23 cellular contexts compared by ENCODE assay signal in genomic region chr10:129911451-129912160, GRCh38. TPM values are rescaled to one million over a fixed set of nuclear protein-coding genes. Genes with fewer than 3 reads are reported as not detected.
A peak's percentile ranks its signal among the peaks of the same experiment; 100 is the strongest.
DNase-seq lines count a peak whose midpoint lies in the region; ATAC-seq and TF ChIP-seq lines count a peak whose summit lies in the region.
"Had no signal": no experiment of that assay in that cellular context is flagged by ENCODE, and none has a peak within 500 bp of the region (broad histone marks: within the 10 kb centered on the region; RNA-seq: fewer than 3 reads in every experiment).

No MANE protein-coding gene starts in this region.

- peaks cover 43% of the 10 kb centered on the region for H3K27me3 Mint-ChIP-seq in glutamatergic neuron (ENCODE audit: unreplicated experiment)
- H3K27me3 Mint-ChIP-seq: CD8-positive, alpha-beta memory T cell had no signal

- no peak overlapping the region for H3K27ac Mint-ChIP-seq in glutamatergic neuron (ENCODE audit: unreplicated experiment)
- H3K27ac Mint-ChIP-seq: CD8-positive, alpha-beta memory T cell; HFFc6 had no signal

- peak overlapping the region; percentile 29 for H3K4ac ChIP-seq in neuronal stem cell (ENCODE audit: low read length)

- peak overlapping the region; percentile 33 for H2AFZ ChIP-seq in neuronal stem cell (ENCODE audit: low read length)

- H3K9me3 ChIP-seq in right cardiac atrium (ENCODE audit: control insufficient read depth, low read length): no peaks in the 10 kb centered on the region
- no peaks in the 10 kb centered on the region for H3K9me3 ChIP-seq in neuronal stem cell (replicated peaks in 1 of 2; ENCODE audit: control insufficient read depth in 2 of 2, insufficient read depth in 1 of 2, low read depth in 1 of 2, low read length in 2 of 2)
- H3K9me3 ChIP-seq: MG63 had no signal

- H3K27ac ChIP-seq in right cardiac atrium (ENCODE audit: low read length) (no peak overlapping the region), neuronal stem cell (replicated peaks; ENCODE audit: low read length) (no peak overlapping the region)
- H3K27ac ChIP-seq: C4-2B, SJSA1 had no signal

- no peak overlapping the region for H3K14ac ChIP-seq in neuronal stem cell (ENCODE audit: low read length)

- peak overlapping the region; percentile 32 for H2BK15ac ChIP-seq in neuronal stem cell (ENCODE audit: low read length)

- no peak for TF ChIP-seq CTCF in glutamatergic neuron (IDR thresholded peaks at IDR 0.05; ENCODE audit: partially characterized antibody, unreplicated experiment)

- H2AK5ac ChIP-seq in neuronal stem cell (ENCODE audit: low read depth, low read length): peak overlapping the region; percentile 66

- H3K36me3 Mint-ChIP-seq in glutamatergic neuron (ENCODE audit: unreplicated experiment): peaks cover 9% of the 10 kb centered on the region
- H3K36me3 Mint-ChIP-seq: CD8-positive, alpha-beta memory T cell had no signal

- DNase-seq in cardiac septum (ENCODE audit: low spot score) (peak; percentile 67), right cardiac atrium (no peak), glutamatergic neuron (no peak), neuronal stem cell (ENCODE audit: low spot score) (no peak), DMS153 treated with DMSO at 0.1 percent for 48 hours (lab: John Stamatoyannopoulos, UW; ENCODE audit: unreplicated experiment) (no peak)
- DNase-seq in activated CD4-positive, alpha-beta T cell treated with anti-CD3 and anti-CD28 coated beads, Interleukin-2, amount 50 U/mL, for 4 hours: no peak
- DNase-seq in stimulated activated CD4-positive, alpha-beta T cell treated with anti-CD3 and anti-CD28 coated beads, Interleukin-2, amount 100 ng/mL, for 24 hours: no peak
- DNase-seq: Calu3; CD8-positive, alpha-beta memory T cell; DMS153; GDM1; H7; HFFc6; MG63; NCI-H1417; NCI-H1694 treated with DMSO at 0.1 percent for 48 hours; NCI-H2081 treated with DMSO at 0.1 percent for 48 hours; NCI-H446 treated with DMSO at 0.1 percent for 48 hours; NCI-H526 treated with DMSO at 0.1 percent for 48 hours; OCI-M1 had no signal

- H3K4me2 ChIP-seq in neuronal stem cell (ENCODE audit: insufficient read depth, low read length, poor library complexity, severe bottlenecking): no peak overlapping the region

- H3K9ac ChIP-seq in neuronal stem cell (ENCODE audit: low read depth, low read length, poor library complexity): no peak overlapping the region

- intact Hi-C loops in cardiac septum (cut with DNase I): no loop called here
- intact Hi-C loops in right cardiac atrium (cut with DNase I): no loop called here

- no peak overlapping the region for H4K91ac ChIP-seq in neuronal stem cell (ENCODE audit: low read depth, low read length, poor library complexity)

- peak overlapping the region; percentile 82 for H3K18ac ChIP-seq in neuronal stem cell (ENCODE audit: low read length)

- peaks cover 74% of the 10 kb centered on the region for H3K9me3 Mint-ChIP-seq in glutamatergic neuron (ENCODE audit: unreplicated experiment)
- H3K9me3 Mint-ChIP-seq: CD8-positive, alpha-beta memory T cell had no signal

- H3K4me1 Mint-ChIP-seq in glutamatergic neuron (ENCODE audit: low read depth, unreplicated experiment): peaks cover 70% of the 10 kb centered on the region
- H3K4me1 Mint-ChIP-seq: CD8-positive, alpha-beta memory T cell had no signal

- H2BK120ac ChIP-seq in neuronal stem cell (ENCODE audit: low read depth, low read length): no peak overlapping the region

- H2BK5ac ChIP-seq in neuronal stem cell (ENCODE audit: low read length): peak overlapping the region; percentile 4

- H3K23ac ChIP-seq in neuronal stem cell (ENCODE audit: low read depth, low read length, poor library complexity): no peak overlapping the region

- H3K4me1 ChIP-seq in right cardiac atrium (ENCODE audit: control insufficient read depth, insufficient read depth, low read length) (peaks cover 4% of the 10 kb centered on the region), neuronal stem cell (ENCODE audit: control insufficient read depth in 2 of 2, insufficient read depth in 1 of 2, low read depth in 1 of 2, low read length in 2 of 2) (peaks cover 0 to 14% of the 10 kb centered on the region in 2 donors)
- H3K4me1 ChIP-seq: SJSA1 had no signal

- no peak overlapping the region for H3K4me3 ChIP-seq in right cardiac atrium (ENCODE audit: low read length)
- no peak overlapping the region for H3K4me3 ChIP-seq in neuronal stem cell (ENCODE audit: low read length in 2 of 2)
- H3K4me3 ChIP-seq: MG63, SJSA1 had no signal

- no peak overlapping the region for H4K8ac ChIP-seq in neuronal stem cell (ENCODE audit: low read depth, low read length)

- peak overlapping the region; percentile 72 for H3K4me3 Mint-ChIP-seq in glutamatergic neuron (ENCODE audit: unreplicated experiment)
- H3K4me3 Mint-ChIP-seq: CD8-positive, alpha-beta memory T cell; HFFc6 had no signal

- WGBS in right cardiac atrium: 80% methylated on average over 22 of the region's 22 CpGs
- no CpG with 5 or more reads among the region's 22 CpGs for WGBS in neuronal stem cell (ENCODE audit: extremely low coverage in 2 of 2, insufficient read length in 2 of 2, insufficient replicate concordance in 1 of 2), 2 donors

- H3K27me3 ChIP-seq in right cardiac atrium (ENCODE audit: control insufficient read depth, insufficient read depth) (no peaks in the 10 kb centered on the region), neuronal stem cell (ENCODE audit: control insufficient read depth in 3 of 3, insufficient read depth in 3 of 3, low read depth in 1 of 3, low read length in 3 of 3) (no peaks in the 10 kb centered on the region)
- H3K27me3 ChIP-seq: MG63, SJSA1 had no signal

- peaks cover 2% of the 10 kb centered on the region for H3K79me1 ChIP-seq in neuronal stem cell (ENCODE audit: low read depth, low read length)

- ATAC-seq in right cardiac atrium: no peak

- no peaks in the 10 kb centered on the region for H3K36me3 ChIP-seq in neuronal stem cell (replicated peaks in 1 of 2; ENCODE audit: control insufficient read depth in 2 of 2, insufficient read depth in 2 of 2, low read length in 2 of 2)
- H3K36me3 ChIP-seq: MG63, SJSA1 had no signal

- H2BK12ac ChIP-seq in neuronal stem cell (ENCODE audit: low read length): peak overlapping the region; percentile 64

RNA-seq across cellular contexts. Expression of gene EBF3, which starts 52.5 kb away (rescaled TPM):
- total RNA-seq in cardiac septum: 5.8 TPM
- total RNA-seq in right cardiac atrium: 1 to 10 TPM; 4.4 to 9.7 (median 7.7) TPM
- polyA plus RNA-seq in right cardiac atrium: 8.5 TPM
- 544 TPM for total RNA-seq in glutamatergic neuron (ENCODE audit: unreplicated experiment)
- 3.3 TPM for polyA plus RNA-seq in neuronal stem cell (2013, experiment 1 of 2)
- 3.1 TPM for polyA plus RNA-seq in neuronal stem cell (2013, experiment 2 of 2)
- total RNA-seq: A172; Calu3; CD8-positive, alpha-beta memory T cell; SJSA1 had no signal
- polyA plus RNA-seq: CD8-positive, alpha-beta memory T cell had no signal

Comparison
In these comparisons a context has a peak if more than half of its experiments do, and no peak if none do; other contexts are left out.
1. RNA of gene EBF3, which starts 52.5 kb away (total RNA-seq): 544 TPM in glutamatergic neuron (single experiment); 4.4 to 9.7 TPM in right cardiac atrium and 5.8 TPM in cardiac septum (single experiment); every median in the first group is over 10 times any median in the second.